ENCODE assay signal across 20 cellular contexts in genomic region chr1:40932004-40932403, GRCh38. TPM values are rescaled to one million over a fixed set of nuclear protein-coding genes. Genes with fewer than 3 reads are reported as not detected.
DNase-seq lines count a peak whose midpoint lies in the region; ATAC-seq and TF ChIP-seq lines count a peak whose summit lies in the region.
"Had no signal": no experiment of that assay in that cellular context is flagged by ENCODE, and none has a peak within 500 bp of the region (broad histone marks: within the 10 kb centered on the region; RNA-seq: fewer than 3 reads in every experiment).

No MANE protein-coding gene starts in this region.

- no peaks in the 10 kb centered on the region for H3K4me1 Mint-ChIP-seq in nephron
- H3K4me1 Mint-ChIP-seq in activated T-cell treated with anti-CD3 and anti-CD28 coated beads, Interleukin-2, amount 50 U/mL, for 24 hours (ENCODE audit: low read depth), result no peaks in the 10 kb centered on the region
- H3K4me1 Mint-ChIP-seq in stimulated activated naive CD8-positive, alpha-beta T cell treated with anti-CD3 and anti-CD28 coated beads, Interleukin-15, amount 100 ng/mL, for 72 hours, result no peaks in the 10 kb centered on the region
- H3K4me1 Mint-ChIP-seq: natural killer cell had no signal

- TF ChIP-seq CTCF in nephron (IDR thresholded peaks at IDR 0.05; ENCODE audit: unreplicated experiment in 3 of 3), result no peak

- no peaks in the 10 kb centered on the region for H3K36me3 Mint-ChIP-seq in nephron (ENCODE audit: low read depth)
- H3K36me3 Mint-ChIP-seq in activated T-cell treated with anti-CD3 and anti-CD28 coated beads, Interleukin-2, amount 50 U/mL, for 24 hours (ENCODE audit: low read depth), result no peaks in the 10 kb centered on the region
- H3K36me3 Mint-ChIP-seq: activated CD4-positive, alpha-beta memory T cell treated with anti-CD3 and anti-CD28 coated beads for 36 hours; activated naive CD8-positive, alpha-beta T cell; natural killer cell had no signal

- ATAC-seq in stimulated activated naive CD8-positive, alpha-beta T cell treated with anti-CD3 and anti-CD28 coated beads, Interleukin-15, amount 100 ng/mL, for 72 hours, result no peak
- ATAC-seq: activated T-cell treated with anti-CD3 and anti-CD28 coated beads, Interleukin-2, amount 50 U/mL, for 4 hours; natural killer cell had no signal

- DNase-seq in DMS 273 treated with DMSO at 0.1 percent for 48 hours (lab: John Stamatoyannopoulos, UW) (peak; percentile 99), HT1080 (ENCODE audit: low read depth) (peak; percentile 72), dermis microvascular lymphatic vessel endothelial cell (ENCODE audit: low read depth in 2 of 2) (peak; percentile 91 to 98), T1000 (lab: John Stamatoyannopoulos, UW) (no peak)
- DNase-seq in activated T-cell treated with anti-CD3 and anti-CD28 coated beads, Interleukin-2, amount 50 U/mL, for 24 hours, result no peak
- DNase-seq in stimulated activated naive CD8-positive, alpha-beta T cell treated with anti-CD3 and anti-CD28 coated beads, Interleukin-15, amount 100 ng/mL, for 72 hours, result no peak
- DNase-seq: activated CD4-positive, alpha-beta memory T cell treated with anti-CD3 and anti-CD28 coated beads for 36 hours; activated T-cell treated with anti-CD3 and anti-CD28 coated beads, Interleukin-2, amount 50 U/mL, for 4 hours; AML-193; GDM1; kidney; mesendoderm; natural killer cell; NCI-H1436 treated with DMSO at 0.1 percent for 48 hours; NCI-H446; stimulated activated CD4-positive, alpha-beta T cell treated with anti-CD3 and anti-CD28 coated beads, Interleukin-4, amount 100 ng/mL, for 24 hours; WERI-Rb-1 had no signal

- no peak overlapping the region for H3K4me3 Mint-ChIP-seq in nephron
- H3K4me3 Mint-ChIP-seq in activated T-cell treated with anti-CD3 and anti-CD28 coated beads, Interleukin-2, amount 50 U/mL, for 24 hours, result no peak overlapping the region
- H3K4me3 Mint-ChIP-seq in stimulated activated naive CD8-positive, alpha-beta T cell treated with anti-CD3 and anti-CD28 coated beads, Interleukin-15, amount 100 ng/mL, for 72 hours, result no peak overlapping the region
- H3K4me3 Mint-ChIP-seq: activated CD4-positive, alpha-beta memory T cell treated with anti-CD3 and anti-CD28 coated beads for 36 hours; activated naive CD8-positive, alpha-beta T cell; activated T-cell treated with anti-CD3 and anti-CD28 coated beads, Interleukin-2, amount 50 U/mL, for 4 hours; dendritic cell treated with granulocyte-macrophage colony-stimulating factor and Interleukin-4, amounts not matched to agents 40 ng/mL and 50 ng/mL, for 4 days; natural killer cell had no signal

- H3K27ac Mint-ChIP-seq in nephron, result peak overlapping the region in 2 of 3 experiments; percentile 23 to 26
- no peak overlapping the region for H3K27ac Mint-ChIP-seq in activated T-cell treated with anti-CD3 and anti-CD28 coated beads, Interleukin-2, amount 50 U/mL, for 24 hours
- H3K27ac Mint-ChIP-seq in stimulated activated naive CD8-positive, alpha-beta T cell treated with anti-CD3 and anti-CD28 coated beads, Interleukin-15, amount 100 ng/mL, for 72 hours, result no peak overlapping the region
- H3K27ac Mint-ChIP-seq: activated CD4-positive, alpha-beta memory T cell treated with anti-CD3 and anti-CD28 coated beads for 36 hours; activated naive CD8-positive, alpha-beta T cell; dendritic cell treated with granulocyte-macrophage colony-stimulating factor and Interleukin-4, amounts not matched to agents 40 ng/mL and 50 ng/mL, for 4 days; natural killer cell had no signal

- H3K9me3 Mint-ChIP-seq in nephron, result no peaks in the 10 kb centered on the region
- no peaks in the 10 kb centered on the region for H3K9me3 Mint-ChIP-seq in activated T-cell treated with anti-CD3 and anti-CD28 coated beads, Interleukin-2, amount 50 U/mL, for 24 hours
- no peaks in the 10 kb centered on the region for H3K9me3 Mint-ChIP-seq in stimulated activated naive CD8-positive, alpha-beta T cell treated with anti-CD3 and anti-CD28 coated beads, Interleukin-15, amount 100 ng/mL, for 72 hours
- H3K9me3 Mint-ChIP-seq: activated CD4-positive, alpha-beta memory T cell treated with anti-CD3 and anti-CD28 coated beads for 36 hours; activated T-cell treated with anti-CD3 and anti-CD28 coated beads, Interleukin-2, amount 50 U/mL, for 4 hours; dendritic cell treated with granulocyte-macrophage colony-stimulating factor and Interleukin-4, amounts not matched to agents 40 ng/mL and 50 ng/mL, for 4 days; natural killer cell had no signal

- peaks cover 6% of the 10 kb centered on the region for H3K27me3 Mint-ChIP-seq in nephron (ENCODE audit: low read depth)
- H3K27me3 Mint-ChIP-seq in activated T-cell treated with anti-CD3 and anti-CD28 coated beads, Interleukin-2, amount 50 U/mL, for 24 hours, result peaks cover 7% of the 10 kb centered on the region
- no peaks in the 10 kb centered on the region for H3K27me3 Mint-ChIP-seq in stimulated activated naive CD8-positive, alpha-beta T cell treated with anti-CD3 and anti-CD28 coated beads, Interleukin-15, amount 100 ng/mL, for 72 hours
- H3K27me3 Mint-ChIP-seq: activated CD4-positive, alpha-beta memory T cell treated with anti-CD3 and anti-CD28 coated beads for 36 hours; activated naive CD8-positive, alpha-beta T cell; dendritic cell treated with granulocyte-macrophage colony-stimulating factor and Interleukin-4, amounts not matched to agents 40 ng/mL and 50 ng/mL, for 4 days had no signal

RNA-seq across cellular contexts. Expression of gene CTPS1, which starts 47.5 kb away (rescaled TPM):
- 61.8 and 71.4 TPM in 2 replicates for total RNA-seq in HT1080 (2014; rRNA removed; shearing (Covaris generic))
- 73.2 and 76.1 TPM in 2 replicates for polyA plus RNA-seq in HT1080 (2015; cell fraction: cytosol; rRNA removed)
- 148 and 158 TPM in 2 replicates for polyA plus RNA-seq in HT1080 (2015; cell fraction: nucleus; rRNA removed)
- total RNA-seq in dermis microvascular lymphatic vessel endothelial cell, result 16.0 and 16.8 TPM in 2 replicates

Comparison
In these comparisons a context has a peak if more than half of its experiments do, and no peak if none do; other contexts are left out.
1. DNase-seq: peak in DMS 273 treated with DMSO at 0.1 percent for 48 hours (single experiment), HT1080 (single experiment) and dermis microvascular lymphatic vessel endothelial cell (2 of 2); none in T1000 (single experiment), activated T-cell treated with anti-CD3 and anti-CD28 coated beads, Interleukin-2, amount 50 U/mL, for 24 hours (single experiment) and stimulated activated naive CD8-positive, alpha-beta T cell treated with anti-CD3 and anti-CD28 coated beads, Interleukin-15, amount 100 ng/mL, for 72 hours (0 of 2).
2. H3K27ac Mint-ChIP-seq: peak in nephron (2 of 3); none in activated T-cell treated with anti-CD3 and anti-CD28 coated beads, Interleukin-2, amount 50 U/mL, for 24 hours (single experiment) and stimulated activated naive CD8-positive, alpha-beta T cell treated with anti-CD3 and anti-CD28 coated beads, Interleukin-15, amount 100 ng/mL, for 72 hours (0 of 2).